8 cellular contexts compared by ENCODE assay signal in the genomic region with DNA sequence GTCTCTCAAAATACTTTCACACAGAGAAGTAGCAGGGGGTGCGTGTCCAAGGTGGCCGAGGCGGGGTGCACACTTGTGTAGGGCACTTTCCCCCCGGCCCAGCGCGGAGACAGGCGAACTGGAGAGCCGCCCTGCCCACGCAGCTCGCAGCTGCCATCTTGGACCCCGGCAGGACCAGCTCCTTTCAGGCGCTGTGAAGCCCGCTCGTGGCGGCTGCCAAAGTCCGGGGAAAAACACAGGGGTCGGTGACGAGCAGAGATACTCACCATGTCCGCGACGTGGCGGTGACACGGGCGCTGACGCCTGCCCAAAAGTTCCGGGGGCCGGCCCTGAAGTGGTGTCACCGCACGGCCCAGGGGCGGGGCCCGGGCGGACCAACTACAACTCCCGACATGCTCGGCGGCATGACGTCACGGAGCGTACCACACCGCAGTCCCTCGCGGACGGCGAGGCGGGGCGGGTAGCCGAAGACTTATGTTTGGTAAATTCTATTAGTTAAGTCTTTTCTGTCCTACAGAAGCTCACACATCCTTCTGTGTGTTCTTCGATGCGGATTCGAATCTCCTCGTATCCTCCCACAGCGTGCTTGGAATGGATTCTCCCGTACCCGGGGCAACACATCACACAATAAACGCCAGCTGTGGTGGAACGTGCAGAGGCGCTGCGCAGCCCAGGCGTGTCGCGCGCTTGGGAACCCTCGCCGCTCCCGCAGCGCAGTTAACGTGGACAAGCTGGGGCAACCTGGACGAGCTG. TPM values are rescaled to one million over a fixed set of nuclear protein-coding genes. Genes with fewer than 3 reads are reported as not detected.
A peak's percentile ranks its signal among the peaks of the same experiment; 100 is the strongest.
DNase-seq lines count a peak whose midpoint lies in the region; ATAC-seq and TF ChIP-seq lines count a peak whose summit lies in the region.

Gene UFSP2, minus strand, starts transcription at position 365 of the 753 bp plus-strand sequence. Its CDS starts 96 bp downstream, at position 269.

- H3K36me3 ChIP-seq in BE2C: no peaks in the 10 kb centered on the region
- H3K36me3 ChIP-seq in colonic mucosa: no peaks in the 10 kb centered on the region

- H3K27me3 ChIP-seq in BE2C (no peaks in the 10 kb centered on the region), colonic mucosa (no peaks in the 10 kb centered on the region)

- peak; percentile 94 for ATAC-seq in HG03439 (IDR thresholded peaks at IDR 0.05; ENCODE audit: unreplicated experiment)

- TF ChIP-seq CTCF in BE2C (IDR thresholded peaks at IDR 0.05; ENCODE audit: low read depth, low read length) (no peak), colonic mucosa (IDR thresholded peaks at IDR 0.05) (no peak)

- intact Hi-C loops in colonic mucosa (cut with DNase I): loop anchor here (5.0 kb wide), 1 partner anchor 42 kb away; no protein-coding TSS in a partner anchor

- H3K4me3 ChIP-seq in BE2C (ENCODE audit: low read depth, low read length): peak within 1 kb of the TSS; percentile 95
- peak within 1 kb of the TSS; percentile 79 for H3K4me3 ChIP-seq in colonic mucosa

- H3K9ac ChIP-seq in colonic mucosa (ENCODE audit: low read depth in 2 of 2, low read length in 2 of 2): peak within 1 kb of the TSS; percentile 95 to 97

- H3K4me1 ChIP-seq in BE2C: no peaks in the 10 kb centered on the region
- H3K4me1 ChIP-seq in colonic mucosa: no peaks in the 10 kb centered on the region

- H3K9me3 ChIP-seq in BE2C: no peaks in the 10 kb centered on the region
- H3K9me3 ChIP-seq in colonic mucosa: no peaks in the 10 kb centered on the region

- DNase-seq in BE2C (peak; percentile 87), GM19238 (ENCODE audit: insufficient read length, low spot score) (peak; percentile 69), NCI-H524 (lab: John Stamatoyannopoulos, UW) (peak; percentile 69 to 78), colonic mucosa (peak; percentile 89), kidney tubule cell (ENCODE audit: low spot score) (peak; percentile 91)
- peak; percentile 87 for DNase-seq in activated CD4-positive, alpha-beta T cell treated with anti-CD3 and anti-CD28 coated beads for 48 hours
- peak; percentile 68 to 72 for DNase-seq in stimulated activated CD4-positive, alpha-beta T cell treated with anti-CD3 and anti-CD28 coated beads, Interleukin-1b, Interleukin-23, amount 100 ng/mL, for 1 hour (ENCODE audit: low read depth in 2 of 2)

- H3K27ac ChIP-seq in colonic mucosa: peak within 1 kb of the TSS; percentile 86

RNA-seq across cellular contexts. Expression of gene UFSP2, which starts in this region (rescaled TPM):
- polyA plus RNA-seq in BE2C (2012; ENCODE audit: insufficient read depth, insufficient read length, low read depth): 24.8 TPM
- total RNA-seq in colonic mucosa: 10 to 100 TPM; 22.0 to 23.5 TPM

Comparison
In these comparisons a context has a peak if more than half of its experiments do, and no peak if none do; other contexts are left out.
1. Peak in every context shown above with its lines: DNase-seq, ATAC-seq, H3K4me3 ChIP-seq and H3K27ac ChIP-seq.